Comparison of ENCODE assay signal across 11 cellular contexts in genomic region chr12:110575326-110575725, GRCh38. TPM values are rescaled to one million over a fixed set of nuclear protein-coding genes. Genes with fewer than 3 reads are reported as not detected.
A peak's percentile ranks its signal among the peaks of the same experiment; 100 is the strongest.
DNase-seq lines count a peak whose midpoint lies in the region; ATAC-seq and TF ChIP-seq lines count a peak whose summit lies in the region.
"Had no signal": no experiment of that assay in that cellular context is flagged by ENCODE, and none has a peak within 500 bp of the region (broad histone marks: within the 10 kb centered on the region; RNA-seq: fewer than 3 reads in every experiment).

No MANE protein-coding gene starts in this region.

- 31 to 38% (median 35%) methylated on average over 1 of the region's 1 CpG for WGBS in heart left ventricle, 4 donors

- H3K79me2 ChIP-seq in HCT116 (ENCODE audit: insufficient read depth, low read length) = peaks cover 85% of the 10 kb centered on the region
- H3K79me2 ChIP-seq in SU-DHL-6 (ENCODE audit: insufficient read depth, low read length) = peaks cover 92% of the 10 kb centered on the region

- POLR2A ChIA-PET in HCT116 (lab: Charles Lee) = interaction anchor here (0.7 to 1.6 kb wide), 3 partner anchors 9 to 107 kb away, joined by 4 to 5 read pairs (median 4); partner anchors contain the start of gene GPN3

- ATAC-seq in HCT116 (no peak), heart left ventricle (peak; percentile 78 to 89 (median 82)), GM21528 (IDR thresholded peaks at IDR 0.05; ENCODE audit: low FRiP score, unreplicated experiment) (no peak)

- no peak overlapping the region for H3K4me3 ChIP-seq in HCT116 (replicated peaks in 1 of 2; ENCODE audit: low read depth in 1 of 2, low read length in 2 of 2)
- no peak overlapping the region for H3K4me3 ChIP-seq in SU-DHL-6 (ENCODE audit: insufficient read depth, low read length, poor library complexity, severe bottlenecking)
- H3K4me3 ChIP-seq in heart left ventricle = no peak overlapping the region
- H3K4me3 ChIP-seq in skeletal muscle tissue (ENCODE audit: low read length in 3 of 3) = peak overlapping the region in 1 of 3 donors; percentile 9
- H3K4me3 ChIP-seq: upper lobe of left lung had no signal

- H2AFZ ChIP-seq in HCT116 (ENCODE audit: low read depth, low read length, poor library complexity, severe bottlenecking) (no peak overlapping the region), SU-DHL-6 (ENCODE audit: low read depth, low read length, severe bottlenecking) (no peak overlapping the region)
- H2AFZ ChIP-seq: parathyroid adenoma had no signal

- TF ChIP-seq POLR2A in HCT116 (IDR thresholded peaks at IDR 0.05; ENCODE audit: borderline replicate concordance, extremely low read depth, insufficient read depth, insufficient read length) (no peak), heart left ventricle (IDR thresholded peaks at IDR 0.05) (no peak)

- H3K27ac ChIP-seq in HCT116 (ENCODE audit: low read depth, low read length) = no peak overlapping the region
- no peak overlapping the region for H3K27ac ChIP-seq in SU-DHL-6 (ENCODE audit: low read depth, low read length)
- peak overlapping the region; percentile 11 to 98 (median 70) for H3K27ac ChIP-seq in heart left ventricle
- peak overlapping the region; percentile 22 for H3K27ac ChIP-seq in skeletal muscle tissue (ENCODE audit: low read depth, low read length)
- H3K27ac ChIP-seq: parathyroid adenoma, upper lobe of left lung had no signal

- no peak for DNase-seq in HCT116 (ENCODE audit: low read depth, low spot score)
- no peak for DNase-seq in heart left ventricle
- DNase-seq in NCI-H1436 treated with DMSO at 0.1 percent for 48 hours (lab: John Stamatoyannopoulos, UW) = no peak
- DNase-seq in Kasumi-1 (lab: John Stamatoyannopoulos, UW) = no peak
- DNase-seq: kidney glomerular epithelial cell, NCI-H526 treated with DMSO at 0.1 percent for 48 hours, upper lobe of left lung had no signal

- no peak for TF ChIP-seq RAD21 in HCT116 (IDR thresholded peaks at IDR 0.05; ENCODE audit: low read depth)

- H3K9me3 ChIP-seq in HCT116 (ENCODE audit: control insufficient read depth in 1 of 2, insufficient read depth in 1 of 2, low read depth in 1 of 2, low read length in 2 of 2) (peaks cover 8 to 9% of the 10 kb centered on the region in 2 experiments; a peak in 2 of 4 replicates), SU-DHL-6 (ENCODE audit: insufficient read depth, low read length) (peaks cover 13% of the 10 kb centered on the region), heart left ventricle (peaks cover 0 to 19% (median 7%) of the 10 kb centered on the region in 12 donors), skeletal muscle tissue (ENCODE audit: control insufficient read depth in 3 of 3, low read length in 3 of 3) (peaks cover 0 to 4% (median 0%) of the 10 kb centered on the region in 3 donors)

- H3K4me1 ChIP-seq in HCT116 (ENCODE audit: control insufficient read depth in 1 of 2, insufficient read depth in 2 of 2, low read length in 2 of 2) (peaks cover 34 to 55% of the 10 kb centered on the region in 2 experiments), heart left ventricle (peaks cover 2 to 75% (median 42%) of the 10 kb centered on the region in 12 donors), skeletal muscle tissue (ENCODE audit: control insufficient read depth in 3 of 3, insufficient read depth in 3 of 3, low read length in 3 of 3) (peaks cover 20 to 40% (median 34%) of the 10 kb centered on the region in 3 donors)

- H3K9me2 ChIP-seq in HCT116 (ENCODE audit: insufficient read depth) (no peaks in the 10 kb centered on the region), SU-DHL-6 (replicated peaks; ENCODE audit: insufficient read depth, low read length) (no peaks in the 10 kb centered on the region)

- TF ChIP-seq CTCF in HCT116 (IDR thresholded peaks at IDR 0.05 in 2 of 3, conservative IDR thresholded peaks at IDR 0.05 in 1 of 3; ENCODE audit: borderline replicate concordance in 1 of 3, insufficient read depth in 1 of 3, low read depth in 2 of 3, low read length in 2 of 3) = no peak
- no peak for TF ChIP-seq CTCF in SU-DHL-6 (IDR thresholded peaks at IDR 0.05; ENCODE audit: insufficient read depth, low read length, poor library complexity, severe bottlenecking)
- no peak for TF ChIP-seq CTCF in heart left ventricle (IDR thresholded peaks at IDR 0.05)

- CTCF ChIA-PET in HCT116 (lab: Charles Lee) = interaction anchor here (1.0 to 1.1 kb wide), 2 partner anchors 23 to 25 kb away, joined by 3 read pairs; no protein-coding TSS in a partner anchor

- H4K20me1 ChIP-seq in HCT116 (ENCODE audit: insufficient read depth) (peaks cover 8% of the 10 kb centered on the region; the same call in 1 of the 2 replicates), SU-DHL-6 (ENCODE audit: low read depth, low read length) (peaks cover 13% of the 10 kb centered on the region)

- 0 out of 2 replicates have a peak overlapping the region, but pooled peaks have one; percentile 1 for H3K9ac ChIP-seq in HCT116 (ENCODE audit: low read length)
- H3K9ac ChIP-seq in SU-DHL-6 (ENCODE audit: low read length) = no peak overlapping the region
- peak overlapping the region in 2 of 3 donors; percentile 51 to 63 for H3K9ac ChIP-seq in skeletal muscle tissue (ENCODE audit: low read depth in 1 of 3, low read length in 3 of 3)
- H3K9ac ChIP-seq: parathyroid adenoma had no signal

- intact Hi-C loops in HCT116 (cut with micrococcal nuclease) (no loop called here), heart left ventricle (cut with DNase I) (no loop called here)

- BruUV-seq in HCT116 (replicated peaks; lab: Mats Ljungman, UMichigan) = no TSS peak

- no peaks in the 10 kb centered on the region for H3K27me3 ChIP-seq in HCT116 (ENCODE audit: insufficient read depth, low read length)
- no peaks in the 10 kb centered on the region for H3K27me3 ChIP-seq in SU-DHL-6 (ENCODE audit: low read length)
- no peaks in the 10 kb centered on the region for H3K27me3 ChIP-seq in heart left ventricle
- no peaks in the 10 kb centered on the region for H3K27me3 ChIP-seq in skeletal muscle tissue (ENCODE audit: control insufficient read depth in 3 of 3, insufficient read depth in 3 of 3, low read length in 3 of 3)
- H3K27me3 ChIP-seq: upper lobe of left lung had no signal

- peaks cover 0 to 5% of the 10 kb centered on the region in 2 experiments; a peak in 1 of 4 replicates for H3K36me3 ChIP-seq in HCT116 (ENCODE audit: control insufficient read depth in 1 of 2, insufficient read depth in 2 of 2, low read length in 2 of 2)
- peaks cover 12% of the 10 kb centered on the region for H3K36me3 ChIP-seq in SU-DHL-6 (ENCODE audit: low read length)
- H3K36me3 ChIP-seq in heart left ventricle = no peaks in the 10 kb centered on the region
- H3K36me3 ChIP-seq in skeletal muscle tissue (ENCODE audit: control insufficient read depth in 3 of 3, insufficient read depth in 3 of 3, low read length in 3 of 3) = no peaks in the 10 kb centered on the region
- H3K36me3 ChIP-seq: upper lobe of left lung had no signal

- H3K4me2 ChIP-seq in HCT116 (ENCODE audit: low read length) (peak overlapping the region; percentile 32; the same call in 1 of the 2 replicates), SU-DHL-6 (ENCODE audit: low read depth, low read length, poor library complexity, severe bottlenecking) (peak overlapping the region; percentile 14)

- peaks cover 9% of the 10 kb centered on the region for H3F3A ChIP-seq in SU-DHL-6 (ENCODE audit: insufficient read depth)

- RAD21 ChIA-PET in HCT116 (lab: Charles Lee; ENCODE audit: low non-redundant PET in 1 of 2, low total read pairs in 2 of 2, uncharacterized antibody in 2 of 2, unreplicated experiment in 2 of 2) = no interaction called here

TF ChIP-seq in HCT116, 20 proteins besides CTCF, POLR2A, EP300 and RAD21 (continues in another document):
- no peak for TF ChIP-seq FOSL1 (IDR thresholded peaks at IDR 0.05; ENCODE audit: low read depth)
- no peak for TF ChIP-seq YY1 (IDR thresholded peaks at IDR 0.05; ENCODE audit: extremely low read depth, insufficient replicate concordance, low read depth, low read length)
- no peak for TF ChIP-seq POLR2AphosphoS5 (IDR thresholded peaks at IDR 0.05; ENCODE audit: low read depth, low read length)
- TF ChIP-seq SP1 (IDR thresholded peaks at IDR 0.05; ENCODE audit: low read depth) = no peak
- TF ChIP-seq ZFX (IDR thresholded peaks at IDR 0.05) = no peak
- TF ChIP-seq EZH2phosphoT487 (IDR thresholded peaks at IDR 0.05; ENCODE audit: borderline replicate concordance) = no peak
- no peak for TF ChIP-seq ZNF274 (IDR thresholded peaks at IDR 0.05; ENCODE audit: low read depth, low read length)
- TF ChIP-seq SIN3A (IDR thresholded peaks at IDR 0.05; ENCODE audit: low read depth) = no peak
- no peak for TF ChIP-seq MAX (IDR thresholded peaks at IDR 0.05)
- TF ChIP-seq JUND (IDR thresholded peaks at IDR 0.05) = no peak

RNA-seq across cellular contexts. Expression of gene PPTC7, which starts 7.8 kb away (rescaled TPM):
- 25.2 TPM for total RNA-seq in HCT116 (2021; ENCODE audit: unreplicated experiment)
- polyA plus RNA-seq in HCT116 (2012) = 15.0 and 15.4 TPM in 2 replicates
- total RNA-seq in heart left ventricle = 100 to 1,000 TPM in 1 of 9 donors, 10 to 100 TPM in 8; 47.5 to 113 (median 72.7) TPM
- polyA plus RNA-seq in heart left ventricle = 10 to 100 TPM; 26.6 to 53.1 TPM
- 6.3 TPM for total RNA-seq in skeletal muscle tissue

RNA-seq across cellular contexts. Expression of gene TCTN1, which starts 38.6 kb away (rescaled TPM):
- total RNA-seq in HCT116 (2021; ENCODE audit: unreplicated experiment) (27.0 TPM), heart left ventricle (10 to 100 TPM; 17.3 to 27.7 (median 20.2) TPM), skeletal muscle tissue (14.1 TPM)
- 15.6 and 20.4 TPM in 2 replicates for polyA plus RNA-seq in HCT116 (2012)
- 10 to 100 TPM; 12.6 to 18.5 TPM for polyA plus RNA-seq in heart left ventricle

Comparison
In these comparisons a context has a peak if more than half of its experiments do, and no peak if none do; other contexts are left out.
1. ATAC-seq: peak in heart left ventricle (4 of 4); none in HCT116 (single experiment) and GM21528 (single experiment).
2. H3K27ac ChIP-seq: peak in heart left ventricle (12 of 12) and skeletal muscle tissue (single experiment); none in HCT116 (single experiment) and SU-DHL-6 (single experiment).